Comparison of ENCODE assay signal across 14 cellular contexts in the genomic region with DNA sequence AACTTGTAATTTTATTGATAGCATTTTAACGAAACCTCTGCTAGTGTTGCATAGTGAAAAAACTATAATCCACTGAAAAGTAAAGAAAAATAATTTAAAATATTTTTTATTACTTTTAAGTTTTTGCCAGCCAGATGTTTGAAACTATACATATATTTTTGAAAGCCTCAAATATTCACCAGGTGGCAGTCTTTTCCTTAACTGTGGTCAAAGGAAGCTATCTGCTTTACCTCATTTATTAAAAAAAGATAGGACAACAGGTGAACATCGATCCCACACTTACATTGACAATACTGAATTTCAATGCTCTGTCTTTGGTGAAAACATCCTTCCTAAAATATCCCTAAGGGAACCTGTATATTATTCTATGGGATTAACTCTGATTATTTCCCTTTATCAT.
DNase-seq lines count a peak whose midpoint lies in the region; FAIRE-seq and TF ChIP-seq lines count a peak whose summit lies in the region.
"Had no signal": no experiment of that assay in that cellular context is flagged by ENCODE, and none has a peak within 500 bp of the region (broad histone marks: within the 10 kb centered on the region; RNA-seq: fewer than 3 reads in every experiment).

No MANE protein-coding gene starts in this region.

- H2BK15ac ChIP-seq in mesenchymal stem cell (ENCODE audit: low read depth, poor library complexity, severe bottlenecking): no peak overlapping the region

- H3K14ac ChIP-seq in mesenchymal stem cell (ENCODE audit: low read length in 2 of 2): no peak overlapping the region

- H3K9me3 Mint-ChIP-seq in HFFc6: no peaks in the 10 kb centered on the region
- H3K9me3 Mint-ChIP-seq: dendritic cell treated with granulocyte-macrophage colony-stimulating factor and Interleukin-4, amounts not matched to agents 40 ng/mL and 50 ng/mL, for 4 days had no signal

- no peak overlapping the region for H3K27ac ChIP-seq in VCaP
- H3K27ac ChIP-seq in kidney (ENCODE audit: low read depth in 2 of 2, low read length in 2 of 2): no peak overlapping the region
- H3K27ac ChIP-seq in mesenchymal stem cell (ENCODE audit: low read length, poor library complexity, severe bottlenecking): no peak overlapping the region
- H3K27ac ChIP-seq: left lung had no signal

- H2BK5ac ChIP-seq in mesenchymal stem cell (ENCODE audit: low read depth, low read length, poor library complexity, severe bottlenecking): no peak overlapping the region

- H3K23ac ChIP-seq in mesenchymal stem cell (ENCODE audit: low read length in 2 of 2): no peak overlapping the region

- H3K4me1 ChIP-seq in kidney (ENCODE audit: control insufficient read depth in 1 of 2, insufficient read depth in 1 of 2, low read depth in 1 of 2, low read length in 2 of 2) (no peaks in the 10 kb centered on the region), mesenchymal stem cell (ENCODE audit: control insufficient read depth, insufficient read depth, low read depth, low read length) (no peaks in the 10 kb centered on the region)
- H3K4me1 ChIP-seq: left lung had no signal

- TF ChIP-seq CTCF in BJ (IDR thresholded peaks at IDR 0.05; ENCODE audit: insufficient read depth, low read depth, low read length) (0 out of 2 replicates have a peak, but pooled peaks have one; percentile 28), HFFc6 (IDR thresholded peaks at IDR 0.05) (peak; percentile 63), VCaP (conservative IDR thresholded peaks at IDR 0.05) (peak; percentile 67), kidney (IDR thresholded peaks at IDR 0.05; ENCODE audit: borderline replicate concordance, extremely low read depth, insufficient read depth) (peak; percentile 13)

- no peak overlapping the region for H3K4me2 ChIP-seq in mesenchymal stem cell (ENCODE audit: low read length, poor library complexity, severe bottlenecking)

- POLR2A ChIA-PET in BJ (lab: Charles Lee): no interaction called here

- H2BK120ac ChIP-seq in mesenchymal stem cell (ENCODE audit: low read depth, low read length): no peak overlapping the region

- H2AK5ac ChIP-seq in mesenchymal stem cell (ENCODE audit: low read length, severe bottlenecking): no peak overlapping the region

- peak; percentile 66 for FAIRE-seq in kidney (lab: Jason Lieb, UNC)

- H3K4me3 ChIP-seq in BJ (ENCODE audit: low read depth, low read length) (no peak overlapping the region), kidney (ENCODE audit: low read length in 2 of 2) (no peak overlapping the region), mesenchymal stem cell (ENCODE audit: insufficient read depth in 1 of 2, low read depth in 1 of 2, low read length in 2 of 2) (no peak overlapping the region)
- H3K4me3 ChIP-seq: left lung had no signal

- H3K4me3 Mint-ChIP-seq in HFFc6: no peak overlapping the region
- H3K4me3 Mint-ChIP-seq: activated CD8-positive, alpha-beta memory T cell treated with anti-CD3 and anti-CD28 coated beads, Interleukin-2, amount 10 ng/mL, durations not matched to agents 7 days and 5 days; activated naive CD8-positive, alpha-beta T cell; dendritic cell treated with granulocyte-macrophage colony-stimulating factor and Interleukin-4, amounts not matched to agents 40 ng/mL and 50 ng/mL, for 4 days; naive thymus-derived CD8-positive, alpha-beta T cell had no signal

- peaks cover 7% of the 10 kb centered on the region for H3K36me3 Mint-ChIP-seq in HFFc6 (ENCODE audit: low read depth)
- H3K36me3 Mint-ChIP-seq: activated CD8-positive, alpha-beta memory T cell treated with anti-CD3 and anti-CD28 coated beads, Interleukin-2, amount 10 ng/mL, durations not matched to agents 7 days and 5 days; activated naive CD8-positive, alpha-beta T cell; naive thymus-derived CD8-positive, alpha-beta T cell had no signal

- no peak for DNase-seq in BJ (ENCODE audit: low read depth)
- no peak for DNase-seq in HFFc6
- no peak for DNase-seq in kidney
- no peak for DNase-seq in posterior cingulate gyrus
- no peak for DNase-seq in mesenchymal stem cell
- DNase-seq in ecto neural progenitor cell (ENCODE audit: low spot score): no peak
- DNase-seq in RKO (ENCODE audit: low spot score): no peak
- DNase-seq: activated CD8-positive, alpha-beta memory T cell treated with anti-CD3 and anti-CD28 coated beads, Interleukin-2, amount 10 ng/mL, durations not matched to agents 7 days and 5 days; left lung; naive thymus-derived CD8-positive, alpha-beta T cell; SIG-M5 had no signal

- H3K9ac ChIP-seq in kidney (ENCODE audit: low read length in 2 of 2) (no peak overlapping the region), mesenchymal stem cell (ENCODE audit: low read length) (no peak overlapping the region)

- H3K27me3 ChIP-seq in BJ (ENCODE audit: control insufficient read depth, insufficient read depth, low read length) (no peaks in the 10 kb centered on the region), mesenchymal stem cell (ENCODE audit: control insufficient read depth in 1 of 2, insufficient read depth in 1 of 2, low read length in 2 of 2) (no peaks in the 10 kb centered on the region)
- H3K27me3 ChIP-seq: left lung had no signal

- WGBS in mesenchymal stem cell: no CpG with 5 or more reads among the region's 2 CpGs

- H3K4ac ChIP-seq in mesenchymal stem cell (ENCODE audit: low read depth in 1 of 2, low read length in 2 of 2): no peak overlapping the region

- H3K18ac ChIP-seq in mesenchymal stem cell (ENCODE audit: low read depth in 1 of 2, low read length in 2 of 2): no peak overlapping the region

- intact Hi-C loops in kidney (cut with DNase I): no loop called here
- intact Hi-C loops in posterior cingulate gyrus (cut with DNase I): no loop called here

- peaks cover 26% of the 10 kb centered on the region for H3K4me1 Mint-ChIP-seq in HFFc6 (ENCODE audit: low read depth)
- H3K4me1 Mint-ChIP-seq: activated CD8-positive, alpha-beta memory T cell treated with anti-CD3 and anti-CD28 coated beads, Interleukin-2, amount 10 ng/mL, durations not matched to agents 7 days and 5 days; naive thymus-derived CD8-positive, alpha-beta T cell had no signal

- no peak overlapping the region for H2BK12ac ChIP-seq in mesenchymal stem cell (ENCODE audit: low read length in 2 of 2)

- H3K27ac Mint-ChIP-seq in HFFc6: no peak overlapping the region
- H3K27ac Mint-ChIP-seq: activated CD8-positive, alpha-beta memory T cell treated with anti-CD3 and anti-CD28 coated beads, Interleukin-2, amount 10 ng/mL, durations not matched to agents 7 days and 5 days; activated naive CD8-positive, alpha-beta T cell; dendritic cell treated with granulocyte-macrophage colony-stimulating factor and Interleukin-4, amounts not matched to agents 40 ng/mL and 50 ng/mL, for 4 days; naive thymus-derived CD8-positive, alpha-beta T cell had no signal

- H3K9me3 ChIP-seq in kidney (ENCODE audit: control insufficient read depth in 1 of 2, low read length in 2 of 2) (no peaks in the 10 kb centered on the region), mesenchymal stem cell (ENCODE audit: control insufficient read depth, low read length) (no peaks in the 10 kb centered on the region)
- H3K9me3 ChIP-seq: left lung had no signal

- H3K79me1 ChIP-seq in mesenchymal stem cell (replicated peaks; ENCODE audit: low read length, poor library complexity, severe bottlenecking): no peaks in the 10 kb centered on the region

- H3K27me3 Mint-ChIP-seq in HFFc6 (ENCODE audit: insufficient read depth): no peaks in the 10 kb centered on the region
- H3K27me3 Mint-ChIP-seq: activated CD8-positive, alpha-beta memory T cell treated with anti-CD3 and anti-CD28 coated beads, Interleukin-2, amount 10 ng/mL, durations not matched to agents 7 days and 5 days; activated naive CD8-positive, alpha-beta T cell; dendritic cell treated with granulocyte-macrophage colony-stimulating factor and Interleukin-4, amounts not matched to agents 40 ng/mL and 50 ng/mL, for 4 days; naive thymus-derived CD8-positive, alpha-beta T cell had no signal

- CTCF ChIA-PET in BJ (lab: Yijun Ruan, JAX): interaction anchor here (1.1 to 1.9 kb wide), 4 partner anchors 18 to 277 kb away, joined by 3 to 5 read pairs (median 4); no protein-coding TSS in a partner anchor

- no peak overlapping the region for H4K8ac ChIP-seq in mesenchymal stem cell (ENCODE audit: low read length)

- no peak overlapping the region for H2AFZ ChIP-seq in mesenchymal stem cell (ENCODE audit: low read depth, low read length)

- H4K91ac ChIP-seq in mesenchymal stem cell (ENCODE audit: low read length): no peak overlapping the region

- H3K36me3 ChIP-seq in BJ (ENCODE audit: control insufficient read depth, insufficient read depth, low read length) (no peaks in the 10 kb centered on the region), kidney (ENCODE audit: control insufficient read depth in 1 of 2, insufficient read depth in 2 of 2, low read length in 2 of 2) (no peaks in the 10 kb centered on the region), mesenchymal stem cell (ENCODE audit: control insufficient read depth in 1 of 2, insufficient read depth in 2 of 2, low read depth in 1 of 2, low read length in 2 of 2) (no peaks in the 10 kb centered on the region)
- H3K36me3 ChIP-seq: left lung had no signal

Comparison
In these comparisons a context has a peak if more than half of its experiments do, and no peak if none do; other contexts are left out.
1. CTCF ChIP-seq: peak in every context shown above with its lines; median percentile 67 in VCaP; 63 in HFFc6; 28 in BJ; 13 in kidney.